In genomic region chr1:22229374-22229773, GRCh38 we compare ENCODE assay signal across 15 cellular contexts.
DNase-seq lines count a peak whose midpoint lies in the region; FAIRE-seq and TF ChIP-seq lines count a peak whose summit lies in the region.
"Had no signal": no experiment of that assay in that cellular context is flagged by ENCODE, and none has a peak within 500 bp of the region (broad histone marks: within the 10 kb centered on the region; RNA-seq: fewer than 3 reads in every experiment).

No MANE protein-coding gene starts in this region.

- peak; percentile 7 for DNase-seq in HT-29 (ENCODE audit: low spot score)
- DNase-seq in astrocyte of the hippocampus (ENCODE audit: low read depth, low spot score), result peak; percentile 34
- peak; percentile 36 for DNase-seq in glomerular visceral epithelial cell (ENCODE audit: extremely low spot score)
- DNase-seq in urothelium cell line (ENCODE audit: low spot score), result peak; percentile 34
- no peak for DNase-seq in NCI-H510A treated with DMSO at 0.1 percent for 48 hours (lab: John Stamatoyannopoulos, UW)
- no peak for DNase-seq in GM10266 (ENCODE audit: extremely low spot score)
- DNase-seq in GM19239 (ENCODE audit: insufficient read length, low spot score), result no peak
- DNase-seq: activated naive CD4-positive, alpha-beta T cell treated with Interleukin-2 at 50 U/mL for 16 hours; effector memory CD4-positive, alpha-beta T cell; H9; KG1; NCI-H1436; RPMI8226; T-helper 1 cell had no signal

- TF ChIP-seq CTCF in GM10266 (IDR thresholded peaks at IDR 0.05; ENCODE audit: control insufficient read depth, insufficient read depth, low read depth, missing control alignments), result no peak

- no peak for FAIRE-seq in urothelium cell line (lab: Jason Lieb, UNC)
- FAIRE-seq in GM19239 (lab: Jason Lieb, UNC), result no peak
- FAIRE-seq: pancreas had no signal

Comparison
In these comparisons a context has a peak if more than half of its experiments do, and no peak if none do; other contexts are left out.
1. DNase-seq: peak in HT-29 (single experiment), astrocyte of the hippocampus (single experiment), glomerular visceral epithelial cell (single experiment) and urothelium cell line (single experiment); none in NCI-H510A treated with DMSO at 0.1 percent for 48 hours (single experiment), GM10266 (single experiment) and GM19239 (single experiment).